Comparison of ENCODE assay signal across 18 cellular contexts in the genomic region with DNA sequence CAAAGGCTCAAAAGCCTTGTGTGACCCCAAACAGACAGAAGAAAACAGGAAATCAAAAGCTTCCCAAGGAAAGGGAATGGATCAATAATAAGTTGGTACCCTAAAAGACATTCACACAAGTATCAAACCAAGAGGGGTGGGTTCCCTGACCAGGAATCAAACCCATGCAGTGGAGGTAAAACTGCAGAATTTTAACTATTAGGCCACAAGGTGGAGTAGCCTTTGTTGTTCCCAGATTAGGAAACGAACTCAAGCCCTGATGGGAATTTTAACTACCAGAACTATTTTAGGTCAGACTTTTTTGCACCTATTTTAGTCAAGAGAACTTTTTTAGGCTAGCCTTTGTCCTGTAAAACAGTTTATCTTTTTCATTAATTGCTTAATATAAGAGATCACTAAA. TPM values are rescaled to one million over a fixed set of nuclear protein-coding genes. Genes with fewer than 3 reads are reported as not detected.
A peak's percentile ranks its signal among the peaks of the same experiment; 100 is the strongest.
DNase-seq lines count a peak whose midpoint lies in the region; ATAC-seq and TF ChIP-seq lines count a peak whose summit lies in the region.
"Had no signal": no experiment of that assay in that cellular context is flagged by ENCODE, and none has a peak within 500 bp of the region (broad histone marks: within the 10 kb centered on the region; RNA-seq: fewer than 3 reads in every experiment).

No MANE protein-coding gene starts in this region.

- H3K4me1 ChIP-seq in RWPE2 (ENCODE audit: insufficient read depth, poor library complexity, severe bottlenecking) = no peaks in the 10 kb centered on the region

- no peaks in the 10 kb centered on the region for H3K36me3 ChIP-seq in RWPE2 (ENCODE audit: low read depth)
- H3K36me3 ChIP-seq: thoracic aorta had no signal

- ATAC-seq in RWPE2 (ENCODE audit: low read depth) = no peak
- ATAC-seq in GM19328 (IDR thresholded peaks at IDR 0.05; ENCODE audit: unreplicated experiment) = no peak
- ATAC-seq: activated CD4-positive, CD25-positive, alpha-beta regulatory T cell treated with anti-CD3 and anti-CD28 coated beads, Interleukin-2, amount 50 U/mL, for 24 hours; activated CD8-positive, alpha-beta memory T cell treated with anti-CD3 and anti-CD28 coated beads, Interleukin-2, amount 10 ng/mL, durations not matched to agents 7 days and 5 days; naive thymus-derived CD4-positive, alpha-beta T cell had no signal

- no peak overlapping the region for H3K27ac ChIP-seq in RWPE2 (ENCODE audit: poor library complexity, severe bottlenecking)
- H3K27ac ChIP-seq: thoracic aorta had no signal

- H3K9me3 ChIP-seq in RWPE2 (ENCODE audit: severe bottlenecking) = no peaks in the 10 kb centered on the region
- H3K9me3 ChIP-seq: thoracic aorta had no signal

- DNase-seq in RWPE2 (ENCODE audit: low spot score) = no peak
- no peak for DNase-seq in epithelial cell of proximal tubule (ENCODE audit: low read depth)
- no peak for DNase-seq in retinal pigment epithelial cell (ENCODE audit: low read depth)
- DNase-seq in HPDE6-E6E7 (ENCODE audit: extremely low spot score) = no peak
- no peak for DNase-seq in COR-L47 (lab: John Stamatoyannopoulos, UW)
- DNase-seq: activated CD8-positive, alpha-beta memory T cell treated with anti-CD3 and anti-CD28 coated beads, Interleukin-2, amount 10 ng/mL, durations not matched to agents 7 days and 5 days; activated effector memory CD4-positive, alpha-beta T cell treated with anti-CD3 and anti-CD28 coated beads, Interleukin-2, amount 50 U/mL, for 16 hours; amygdala; naive thymus-derived CD4-positive, alpha-beta T cell; NCI-H1694 treated with DMSO at 0.1 percent for 48 hours; posterior cingulate gyrus; Right ventricle myocardium superior; small intestine; T-helper 2 cell had no signal

- H3K4me3 ChIP-seq in GM12875 (ENCODE audit: low read depth, low read length) (no peak overlapping the region), RWPE2 (ENCODE audit: severe bottlenecking) (no peak overlapping the region), epithelial cell of proximal tubule (ENCODE audit: low read depth, low read length) (no peak overlapping the region), retinal pigment epithelial cell (ENCODE audit: low read length) (no peak overlapping the region)
- H3K4me3 ChIP-seq: thoracic aorta had no signal

- 0 out of 2 replicates have a peak, but pooled peaks have one; percentile 4 for TF ChIP-seq CTCF in GM12875 (IDR thresholded peaks at IDR 0.05; ENCODE audit: borderline replicate concordance, insufficient read depth, low read depth, low read length)
- peak; percentile 19 for TF ChIP-seq CTCF in RWPE2 (IDR thresholded peaks at IDR 0.05; ENCODE audit: poor library complexity, severe bottlenecking)
- peak; percentile 29 for TF ChIP-seq CTCF in epithelial cell of proximal tubule (conservative IDR thresholded peaks at IDR 0.05; ENCODE audit: low read depth, low read length)
- peak; percentile 17 for TF ChIP-seq CTCF in retinal pigment epithelial cell (conservative IDR thresholded peaks at IDR 0.05; ENCODE audit: low read depth, low read length)

- no peaks in the 10 kb centered on the region for H3K27me3 ChIP-seq in RWPE2 (ENCODE audit: insufficient read depth, poor library complexity, severe bottlenecking)

RNA-seq across cellular contexts. Expression of gene SETMAR, which starts 31.4 kb away (rescaled TPM):
- total RNA-seq in epithelial cell of proximal tubule = 18.4 and 19.5 TPM in 2 replicates
